Comparison of ENCODE assay signal across 37 cellular contexts in genomic region chr18:60880184-60880583, GRCh38.
"Had no signal": no experiment of that assay in that cellular context is flagged by ENCODE, and none has a peak within 500 bp of the region (broad histone marks: within the 10 kb centered on the region; RNA-seq: fewer than 3 reads in every experiment).

No MANE protein-coding gene starts in this region.

- FAIRE-seq: bronchial epithelial cell, TTC549 had no signal

- DNase-seq: activated B cell treated with CpG ODN at 0.5 μM for 24 hours; activated CD4-positive, alpha-beta memory T cell treated with anti-CD3 and anti-CD28 coated beads for 36 hours; activated CD4-positive, alpha-beta T cell treated with anti-CD3 and anti-CD28 coated beads for 4 hours; activated CD4-positive, alpha-beta T cell treated with anti-CD3 and anti-CD28 coated beads, Interleukin-2, amount 10 ng/mL, durations not matched to agents 24 days and 14 days; activated CD4-positive, alpha-beta T cell treated with anti-CD3 and anti-CD28 coated beads, Interleukin-2, amount 50 U/mL, for 1 hour; activated CD4-positive, alpha-beta T cell treated with anti-CD3 and anti-CD28 coated beads, Interleukin-2, amount 50 U/mL, for 4 hours; activated CD4-positive, CD25-positive, alpha-beta regulatory T cell treated with anti-CD3 and anti-CD28 coated beads, Interleukin-2, amount 50 U/mL, for 72 hours; activated CD8-positive, alpha-beta memory T cell treated with anti-CD3 and anti-CD28 coated beads, Interleukin-2, amount 50 U/mL, for 4 hours; activated CD8-positive, alpha-beta T cell treated with anti-CD3 and anti-CD28 coated beads for 36 hours; activated effector memory CD4-positive, alpha-beta T cell treated with anti-CD3 and anti-CD28 coated beads, Interleukin-2, amount 50 U/mL, for 16 hours; activated gamma-delta T cell treated with Interleukin-2 at 50 U/mL for 16 hours; activated naive CD4-positive, alpha-beta T cell; activated naive CD4-positive, alpha-beta T cell treated with anti-CD3 and anti-CD28 coated beads for 36 hours; activated naive CD4-positive, alpha-beta T cell treated with anti-CD3 and anti-CD28 coated beads, Interleukin-2, amount 50 U/mL, for 16 hours; activated naive CD8-positive, alpha-beta T cell treated with anti-CD3 and anti-CD28 coated beads, Interleukin-2, amount 10 ng/mL, durations not matched to agents 7 days and 5 days; activated naive CD8-positive, alpha-beta T cell treated with anti-CD3 and anti-CD28 coated beads, Interleukin-2, amount 50 U/mL, for 24 hours; activated T-cell treated with anti-CD3 and anti-CD28 coated beads for 4 hours; activated T-cell treated with anti-CD3 and anti-CD28 coated beads, Interleukin-2, amount 50 U/mL, for 1 hour; activated T-cell treated with anti-CD3 and anti-CD28 coated beads, Interleukin-2, amount 50 U/mL, for 4 hours; activated T-cell treated with anti-CD3 and anti-CD28 coated beads, Interleukin-2, amount 50 U/mL, for 72 hours; amygdala; anterior cingulate cortex; caudate nucleus; cerebellar nuclear complex; T-helper 2 cell; T-helper 9 cell had no signal

- H3K9me3 ChIP-seq: ascending aorta had no signal

- H3K27ac ChIP-seq: ascending aorta, cardiac muscle cell, VCaP had no signal

- H3K9me3 Mint-ChIP-seq: activated B cell treated with CpG ODN at 0.5 μM for 24 hours; activated CD4-positive, alpha-beta T cell treated with anti-CD3 and anti-CD28 coated beads, Interleukin-2, amount 10 ng/mL, durations not matched to agents 24 days and 14 days; brain had no signal

- H3K36me3 Mint-ChIP-seq: activated CD4-positive, alpha-beta memory T cell treated with anti-CD3 and anti-CD28 coated beads for 36 hours; activated naive CD8-positive, alpha-beta T cell; activated naive CD8-positive, alpha-beta T cell treated with anti-CD3 and anti-CD28 coated beads, Interleukin-2, amount 10 ng/mL, durations not matched to agents 7 days and 5 days; brain had no signal

- H3K27ac Mint-ChIP-seq: activated B cell treated with CpG ODN at 0.5 μM for 24 hours; activated CD4-positive, alpha-beta memory T cell treated with anti-CD3 and anti-CD28 coated beads for 36 hours; activated CD4-positive, alpha-beta T cell treated with anti-CD3 and anti-CD28 coated beads, Interleukin-2, amount 10 ng/mL, durations not matched to agents 24 days and 14 days; activated CD8-positive, alpha-beta T cell treated with anti-CD3 and anti-CD28 coated beads for 36 hours; activated naive CD4-positive, alpha-beta T cell treated with anti-CD3 and anti-CD28 coated beads for 36 hours; activated naive CD8-positive, alpha-beta T cell; activated naive CD8-positive, alpha-beta T cell treated with anti-CD3 and anti-CD28 coated beads, Interleukin-2, amount 10 ng/mL, durations not matched to agents 7 days and 5 days; activated naive CD8-positive, alpha-beta T cell treated with anti-CD3 and anti-CD28 coated beads, Interleukin-2, amount 50 U/mL, for 24 hours; activated T-cell treated with anti-CD3 and anti-CD28 coated beads, Interleukin-2, amount 50 U/mL, for 72 hours; activated T-helper 1 cell treated with anti-CD3 and anti-CD28 coated beads, Interleukin-12 subunit alpha, Interleukin-12 subunit beta, Interleukin-2, Interleukin-4 antibody, amounts not matched to agents 30 ng/mL and 10 ng/mL and 1 ng/mL, durations not matched to agents 14 hours and 24 hours and 36 hours; activated T-helper 17 cell treated with anti-CD3 and anti-CD28 coated beads, Interleukin-2, amount 50 U/mL, for 72 hours; brain; T-helper 1 cell treated with Interleukin-12 subunit alpha and Interleukin-12 subunit beta and Interleukin-4 antibody, amounts not matched to agents 30 μg/mL and 1 μg/mL, for 36 hours; T-helper 2 cell treated with Interferon-gamma antibody and Interleukin-4, amounts not matched to agents 5 μg/mL and 100 μg/mL, for 36 hours had no signal

- H3K36me3 ChIP-seq: ascending aorta, cardiac muscle cell had no signal

- H3K27me3 ChIP-seq: ascending aorta, cardiac muscle cell had no signal

- H3K4me3 ChIP-seq: ascending aorta, cardiac muscle cell had no signal

- H3K4me1 ChIP-seq: ascending aorta had no signal

- ATAC-seq: activated CD8-positive, alpha-beta T cell treated with anti-CD3 and anti-CD28 coated beads for 36 hours; activated naive CD8-positive, alpha-beta T cell treated with anti-CD3 and anti-CD28 coated beads, Interleukin-2, amount 50 U/mL, for 24 hours; activated T-cell treated with anti-CD3 and anti-CD28 coated beads, Interleukin-2, amount 50 U/mL, for 4 hours; activated T-cell treated with anti-CD3 and anti-CD28 coated beads, Interleukin-2, amount 50 U/mL, for 72 hours; activated T-helper 17 cell treated with anti-CD3 and anti-CD28 coated beads, Interleukin-2, amount 50 U/mL, for 72 hours had no signal
